1 cellular context compared by ENCODE assay signal in genomic region chr1:174005032-174005431, GRCh38.
A peak's percentile ranks its signal among the peaks of the same experiment; 100 is the strongest.
TF ChIP-seq lines count a peak whose summit lies in the region.

No MANE protein-coding gene starts in this region.

TF ChIP-seq in K562, 482 proteins besides CTCF, POLR2A, EP300 and RAD21 (continued from another document):
- peak; percentile 72 for TF ChIP-seq MAFF (IDR thresholded peaks at IDR 0.05; ENCODE audit: low read length)
